In genomic region chr7:152876749-152877148, GRCh38 we compare ENCODE assay signal across 33 cellular contexts.
"Had no signal": no experiment of that assay in that cellular context is flagged by ENCODE, and none has a peak within 500 bp of the region (broad histone marks: within the 10 kb centered on the region; RNA-seq: fewer than 3 reads in every experiment).

No MANE protein-coding gene starts in this region.

- H3K4me1 ChIP-seq: adrenal gland, body of pancreas, breast epithelium, SJCRH30 had no signal

- H3K36me3 ChIP-seq: adrenal gland, breast epithelium, MG63, SJCRH30 had no signal

- H3K36me3 Mint-ChIP-seq: activated naive CD4-positive, alpha-beta T cell treated with anti-CD3 and anti-CD28 coated beads, Interleukin-2, amount 50 U/mL, for 72 hours had no signal

- H3K4me1 Mint-ChIP-seq: activated CD4-positive, alpha-beta T cell treated with anti-CD3 and anti-CD28 coated beads, Interleukin-2, amount 10 ng/mL, durations not matched to agents 24 days and 14 days; activated T-helper 17 cell treated with anti-CD3 and anti-CD28 coated beads, Interleukin-2, amount 50 U/mL, for 72 hours; IgD-negative memory B cell had no signal

- H3K4me3 Mint-ChIP-seq: activated CD4-positive, alpha-beta T cell treated with anti-CD3 and anti-CD28 coated beads, Interleukin-2, amount 10 ng/mL, durations not matched to agents 24 days and 14 days; activated CD8-positive, alpha-beta T cell treated with anti-CD3 and anti-CD28 coated beads for 36 hours; activated naive CD4-positive, alpha-beta T cell treated with anti-CD3 and anti-CD28 coated beads for 36 hours; activated T-cell treated with anti-CD3 and anti-CD28 coated beads, Interleukin-2, amount 50 U/mL, for 72 hours; activated T-helper 17 cell treated with anti-CD3 and anti-CD28 coated beads, Interleukin-2, amount 50 U/mL, for 72 hours; IgD-negative memory B cell had no signal

- ATAC-seq: activated CD8-positive, alpha-beta T cell treated with anti-CD3 and anti-CD28 coated beads for 36 hours; activated naive CD4-positive, alpha-beta T cell treated with anti-CD3 and anti-CD28 coated beads, Interleukin-2, amount 50 U/mL, for 72 hours; activated T-cell treated with anti-CD3 and anti-CD28 coated beads, Interleukin-2, amount 50 U/mL, for 72 hours; activated T-helper 17 cell treated with anti-CD3 and anti-CD28 coated beads, Interleukin-2, amount 50 U/mL, for 72 hours; body of pancreas; Panc1 had no signal

- H3K27ac ChIP-seq: adrenal gland, body of pancreas, breast epithelium, SJCRH30, SK-N-MC had no signal

- H3K27me3 Mint-ChIP-seq: activated CD4-positive, alpha-beta T cell treated with anti-CD3 and anti-CD28 coated beads, Interleukin-2, amount 10 ng/mL, durations not matched to agents 24 days and 14 days; activated CD8-positive, alpha-beta T cell treated with anti-CD3 and anti-CD28 coated beads for 36 hours; activated T-helper 17 cell treated with anti-CD3 and anti-CD28 coated beads, Interleukin-2, amount 50 U/mL, for 72 hours; IgD-negative memory B cell had no signal

- H3K27ac Mint-ChIP-seq: activated CD4-positive, alpha-beta T cell treated with anti-CD3 and anti-CD28 coated beads, Interleukin-2, amount 10 ng/mL, durations not matched to agents 24 days and 14 days; activated CD8-positive, alpha-beta T cell treated with anti-CD3 and anti-CD28 coated beads for 36 hours; activated naive CD4-positive, alpha-beta T cell treated with anti-CD3 and anti-CD28 coated beads for 36 hours; activated naive CD4-positive, alpha-beta T cell treated with anti-CD3 and anti-CD28 coated beads, Interleukin-2, amount 50 U/mL, for 72 hours; activated T-cell treated with anti-CD3 and anti-CD28 coated beads, Interleukin-2, amount 50 U/mL, for 72 hours; activated T-helper 17 cell treated with anti-CD3 and anti-CD28 coated beads, Interleukin-2, amount 50 U/mL, for 72 hours; IgD-negative memory B cell had no signal

- H3K9me3 ChIP-seq: adrenal gland, body of pancreas, MG63, SJCRH30 had no signal

- H3K4me3 ChIP-seq: adrenal gland, body of pancreas, breast epithelium, MG63, SJCRH30, SK-N-MC had no signal

- DNase-seq: activated CD4-positive, alpha-beta T cell treated with anti-CD3 and anti-CD28 coated beads, Interleukin-2, amount 10 ng/mL, durations not matched to agents 24 days and 14 days; activated CD4-positive, alpha-beta T cell treated with anti-CD3 and anti-CD28 coated beads, Interleukin-2, amount 50 U/mL, for 4 hours; activated CD8-positive, alpha-beta T cell treated with anti-CD3 and anti-CD28 coated beads for 36 hours; activated gamma-delta T cell treated with Interleukin-2 at 50 U/mL for 16 hours; activated naive CD4-positive, alpha-beta T cell treated with anti-CD3 and anti-CD28 coated beads for 36 hours; activated T-cell treated with anti-CD3 and anti-CD28 coated beads for 4 hours; activated T-cell treated with anti-CD3 and anti-CD28 coated beads, Interleukin-2, amount 50 U/mL, for 72 hours; caudate nucleus; cerebellar nuclear complex; Karpas-422; KBM-7; MG63; NCI-H1048; NCI-H1105 treated with DMSO at 0.1 percent for 48 hours; NCI-H1436; NCI-H1694; NCI-H2029 treated with DMSO at 0.1 percent for 48 hours; NCI-H2107; NCI-H2171 treated with DMSO at 0.1 percent for 48 hours; NCI-H2227 treated with DMSO at 0.1 percent for 48 hours; NCI-H446; NCI-H510A treated with DMSO at 0.1 percent for 48 hours; SHP77; SJCRH30; T1000 had no signal

- H3K9me3 Mint-ChIP-seq: activated T-helper 17 cell treated with anti-CD3 and anti-CD28 coated beads, Interleukin-2, amount 50 U/mL, for 72 hours had no signal
